Comparison of ENCODE assay signal across 9 cellular contexts in genomic region chr1:78490861-78491310, GRCh38. TPM values are rescaled to one million over a fixed set of nuclear protein-coding genes. Genes with fewer than 3 reads are reported as not detected.
A peak's percentile ranks its signal among the peaks of the same experiment; 100 is the strongest.
DNase-seq lines count a peak whose midpoint lies in the region; ATAC-seq, FAIRE-seq and TF ChIP-seq lines count a peak whose summit lies in the region.
"Had no signal": no experiment of that assay in that cellular context is flagged by ENCODE, and none has a peak within 500 bp of the region (broad histone marks: within the 10 kb centered on the region; RNA-seq: fewer than 3 reads in every experiment).

A gene with protein sequence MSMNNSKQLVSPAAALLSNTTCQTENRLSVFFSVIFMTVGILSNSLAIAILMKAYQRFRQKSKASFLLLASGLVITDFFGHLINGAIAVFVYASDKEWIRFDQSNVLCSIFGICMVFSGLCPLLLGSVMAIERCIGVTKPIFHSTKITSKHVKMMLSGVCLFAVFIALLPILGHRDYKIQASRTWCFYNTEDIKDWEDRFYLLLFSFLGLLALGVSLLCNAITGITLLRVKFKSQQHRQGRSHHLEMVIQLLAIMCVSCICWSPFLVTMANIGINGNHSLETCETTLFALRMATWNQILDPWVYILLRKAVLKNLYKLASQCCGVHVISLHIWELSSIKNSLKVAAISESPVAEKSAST (plus strand): TSS chr1:78490974. CDS start chr1:78492744, 1,770 bp downstream.

- no peaks in the 10 kb centered on the region for H3K79me2 ChIP-seq in mesendoderm (ENCODE audit: control insufficient read depth, insufficient read depth, low read length)

- no peak within 1 kb of the TSS for H4K5ac ChIP-seq in IMR-90 (ENCODE audit: low read depth, low read length)
- H4K5ac ChIP-seq in mesendoderm (ENCODE audit: low read length) = no peak within 1 kb of the TSS

- intact Hi-C loops in IMR-90 (cut with micrococcal nuclease) = loop anchor here (1.0 to 2.0 kb wide), 2 partner anchors 116 to 346 kb away; no protein-coding TSS in a partner anchor
- intact Hi-C loops in natural killer cell (cut with micrococcal nuclease) = no loop called here

- TF ChIP-seq RAD21 in A549 (conservative IDR thresholded peaks at IDR 0.05 in 1 of 2, IDR thresholded peaks at IDR 0.05 in 1 of 2) (no peak), IMR-90 (IDR thresholded peaks at IDR 0.05; ENCODE audit: low read length) (no peak)

- TF ChIP-seq POLR2A in A549 (IDR thresholded peaks at IDR 0.05; ENCODE audit: low read length) (no peak), IMR-90 (IDR thresholded peaks at IDR 0.05; ENCODE audit: low read depth, low read length) (no peak)

- in situ Hi-C loops in IMR-90 (cut with MboI; ENCODE audit: low sequenced_read_pairs) = no loop called here

- H3K18ac ChIP-seq in IMR-90 (ENCODE audit: low read depth, low read length) = no peak within 1 kb of the TSS
- no peak within 1 kb of the TSS for H3K18ac ChIP-seq in mesendoderm (ENCODE audit: low read length)

- H3K4me3 ChIP-seq in A549 (peak within 1 kb of the TSS; percentile 24), IMR-90 (ENCODE audit: insufficient read depth, low read depth, low read length) (peak within 1 kb of the TSS; percentile 61), duodenal mucosa (ENCODE audit: low read depth in 1 of 2, low read length in 2 of 2) (peak within 1 kb of the TSS; percentile 22 to 61), mesendoderm (ENCODE audit: low read length) (peak within 1 kb of the TSS; percentile 32)

- WGBS in A549 (ENCODE audit: missing lambda C conversion rate) = 0% methylated on average over 4 of the region's 39 CpGs
- WGBS in IMR-90 (ENCODE audit: extremely low coverage in 2 of 2, insufficient read length in 1 of 2), 2 experiments = 1% methylated on average over 23 of the region's 39 CpGs; no CpG with 5 or more reads in 1 of the 2 experiments
- WGBS in mesendoderm (ENCODE audit: extremely low coverage, insufficient coverage, low lambda C conversion rate) = no CpG with 5 or more reads among the region's 39 CpGs

- H3K27me3 ChIP-seq in IMR-90 (ENCODE audit: control insufficient read depth, insufficient read depth, low read length) (no peaks in the 10 kb centered on the region), duodenal mucosa (ENCODE audit: control insufficient read depth in 1 of 2, insufficient read depth in 2 of 2, low read length in 2 of 2) (peaks cover 2 to 10% of the 10 kb centered on the region in 2 donors), mesendoderm (ENCODE audit: insufficient read depth, low read length, poor library complexity) (peaks cover 4% of the 10 kb centered on the region)

- CTCF ChIA-PET in A549 (lab: Yijun Ruan, JAX) = no interaction called here
- CTCF ChIA-PET in IMR-90 (lab: Yijun Ruan, JAX) = interaction anchor here (0.7 to 1.2 kb wide), 2 partner anchors 10 to 563 kb away, joined by 4 to 5 read pairs; no protein-coding TSS in a partner anchor

- DNase-seq in A549 (ENCODE audit: low read depth in 1 of 2, low spot score in 1 of 2) (no peak), IMR-90 (peak; percentile 36), mesendoderm (peak; percentile 40), natural killer cell (no peak)
- no peak for DNase-seq in activated effector memory CD4-positive, alpha-beta T cell treated with anti-CD3 and anti-CD28 coated beads, Interleukin-2, amount 50 U/mL, for 16 hours
- DNase-seq: T-cell had no signal

- peak within 1 kb of the TSS; percentile 90 for H2AFZ ChIP-seq in IMR-90 (replicated peaks; ENCODE audit: low read length, poor library complexity)

- no TSS peak for BruUV-seq in IMR-90 (replicated peaks; lab: Mats Ljungman, UMichigan)

- peak within 1 kb of the TSS; percentile 26 for H2BK5ac ChIP-seq in IMR-90 (ENCODE audit: low read depth, low read length, poor library complexity, severe bottlenecking)
- no peak within 1 kb of the TSS for H2BK5ac ChIP-seq in mesendoderm (ENCODE audit: low read length)

- H2AK5ac ChIP-seq in IMR-90 (ENCODE audit: low read depth, low read length) (no peak within 1 kb of the TSS), mesendoderm (ENCODE audit: low read length) (no peak within 1 kb of the TSS)

- peaks cover 8% of the 10 kb centered on the region for H3K9me1 ChIP-seq in IMR-90 (ENCODE audit: insufficient read depth, low read length)

- H3K27ac Mint-ChIP-seq in natural killer cell = no peak within 1 kb of the TSS
- H3K27ac Mint-ChIP-seq: T-cell had no signal

- H3K4me2 ChIP-seq in A549 (peak within 1 kb of the TSS; percentile 68), IMR-90 (ENCODE audit: low read depth, low read length) (peak within 1 kb of the TSS; percentile 70), mesendoderm (ENCODE audit: low read length) (peak within 1 kb of the TSS; percentile 85)

- H4K8ac ChIP-seq in IMR-90 (ENCODE audit: low read depth in 2 of 2, low read length in 2 of 2) = peak within 1 kb of the TSS in 1 of 2 experiments; percentile 59; a peak in 2 of 4 replicates
- no peak within 1 kb of the TSS for H4K8ac ChIP-seq in mesendoderm (ENCODE audit: low read depth, low read length)

- peak within 1 kb of the TSS; percentile 51 for H2AK9ac ChIP-seq in IMR-90 (replicated peaks; ENCODE audit: low read depth, low read length, poor library complexity)

- no peak for TF ChIP-seq EP300 in A549 (IDR thresholded peaks at IDR 0.05)

- dilution Hi-C loops in IMR-90 (cut with HindIII; ENCODE audit: low sequenced_read_pairs, unreplicated experiment) = no loop called here

- H3K9me3 ChIP-seq in A549 = no peaks in the 10 kb centered on the region
- no peaks in the 10 kb centered on the region for H3K9me3 ChIP-seq in IMR-90 (ENCODE audit: control insufficient read depth, insufficient read depth, low read length)
- H3K9me3 ChIP-seq in duodenal mucosa (ENCODE audit: control insufficient read depth in 1 of 2, low read length in 2 of 2) = no peaks in the 10 kb centered on the region

- H3K27ac ChIP-seq in A549 (no peak within 1 kb of the TSS), IMR-90 (ENCODE audit: insufficient read depth, low read length) (peak within 1 kb of the TSS; percentile 47), duodenal mucosa (ENCODE audit: low read depth, low read length) (no peak within 1 kb of the TSS), mesendoderm (ENCODE audit: low read depth, low read length) (no peak within 1 kb of the TSS)

- H3K4ac ChIP-seq in IMR-90 (ENCODE audit: low read depth, low read length) (peak within 1 kb of the TSS; percentile 58), mesendoderm (ENCODE audit: low read depth, low read length) (no peak within 1 kb of the TSS)

- peaks cover 10% of the 10 kb centered on the region in 2 donors for H3K27me3 Mint-ChIP-seq in natural killer cell (ENCODE audit: low read depth in 2 of 2)

- no peaks in the 10 kb centered on the region for H3K36me3 Mint-ChIP-seq in natural killer cell
- H3K36me3 Mint-ChIP-seq: T-cell had no signal

- H4K20me1 ChIP-seq in IMR-90 (ENCODE audit: insufficient read depth, low read length) = no peaks in the 10 kb centered on the region

- peak within 1 kb of the TSS; percentile 4 for H4K91ac ChIP-seq in IMR-90 (ENCODE audit: insufficient read depth, low read depth, low read length)

- ATAC-seq in A549 = peak; percentile 72 to 75; a peak in 5 of 6 replicates
- peak; percentile 73 for ATAC-seq in IMR-90 (ENCODE audit: low read depth)
- ATAC-seq in natural killer cell = no peak
- no peak for ATAC-seq in GM18520 (IDR thresholded peaks at IDR 0.05; ENCODE audit: unreplicated experiment)
- ATAC-seq in HG03469 (IDR thresholded peaks at IDR 0.05; ENCODE audit: unreplicated experiment) = no peak

- peaks cover 0 to 14% of the 10 kb centered on the region in 2 experiments; a peak in 2 of 4 replicates for H3K79me1 ChIP-seq in IMR-90 (ENCODE audit: low read depth in 1 of 2, low read length in 2 of 2)
- H3K79me1 ChIP-seq in mesendoderm (ENCODE audit: low read length) = no peaks in the 10 kb centered on the region

- H3K14ac ChIP-seq in IMR-90 (replicated peaks; ENCODE audit: low read depth, low read length) = peak within 1 kb of the TSS; percentile 73

- FAIRE-seq in A549 (lab: Jason Lieb, UNC) = no peak

- no peak for TF ChIP-seq CTCF in A549 (IDR thresholded peaks at IDR 0.05)
- TF ChIP-seq CTCF in IMR-90 (conservative IDR thresholded peaks at IDR 0.05; ENCODE audit: low read depth, low read length) = no peak
- TF ChIP-seq CTCF in natural killer cell (IDR thresholded peaks at IDR 0.05) = no peak

- H3K4me1 ChIP-seq in A549 (no peaks in the 10 kb centered on the region), IMR-90 (ENCODE audit: control insufficient read depth, insufficient read depth, low read length) (no peaks in the 10 kb centered on the region; the same call in 1 of the 2 replicates), duodenal mucosa (ENCODE audit: control insufficient read depth in 1 of 2, insufficient read depth in 2 of 2, low read length in 2 of 2) (no peaks in the 10 kb centered on the region), mesendoderm (ENCODE audit: control insufficient read depth, low read depth, low read length) (no peaks in the 10 kb centered on the region)

- no peak within 1 kb of the TSS for H3K4me3 Mint-ChIP-seq in natural killer cell
- H3K4me3 Mint-ChIP-seq: T-cell had no signal

- peak within 1 kb of the TSS; percentile 28; the same call in 1 of the 2 replicates for H2BK20ac ChIP-seq in IMR-90 (ENCODE audit: low read depth, low read length)

- peak within 1 kb of the TSS; percentile 15; the same call in 1 of the 3 replicates for H2BK15ac ChIP-seq in IMR-90 (ENCODE audit: low read depth, low read length)
- H2BK15ac ChIP-seq in mesendoderm (replicated peaks; ENCODE audit: low read depth) = no peak within 1 kb of the TSS

- H3K56ac ChIP-seq in IMR-90 (ENCODE audit: extremely low read depth, insufficient read depth, low read length) (peak within 1 kb of the TSS; percentile 70; the same call in 1 of the 2 replicates), mesendoderm (ENCODE audit: low read length) (peak within 1 kb of the TSS; percentile 71)

- POLR2A ChIA-PET in A549 (lab: Yijun Ruan, JAX) (no interaction called here), IMR-90 (lab: Charles Lee; ENCODE audit: unreplicated experiment) (no interaction called here)

- peaks cover 7% of the 10 kb centered on the region in 2 donors for H3K9me3 Mint-ChIP-seq in natural killer cell

- H3K23ac ChIP-seq in IMR-90 (ENCODE audit: low read depth, low read length) (peak within 1 kb of the TSS; percentile 85), mesendoderm (ENCODE audit: low read length) (no peak within 1 kb of the TSS)

- H3K9ac ChIP-seq in IMR-90 (ENCODE audit: low read depth, low read length) = peak within 1 kb of the TSS; percentile 67
- no peak within 1 kb of the TSS for H3K9ac ChIP-seq in duodenal mucosa (ENCODE audit: low read depth in 1 of 2, low read length in 2 of 2)
- peak within 1 kb of the TSS; percentile 62 for H3K9ac ChIP-seq in mesendoderm (ENCODE audit: low read length)

- no peaks in the 10 kb centered on the region for H3K4me1 Mint-ChIP-seq in natural killer cell

- no peaks in the 10 kb centered on the region for H3K36me3 ChIP-seq in IMR-90 (ENCODE audit: control insufficient read depth, insufficient read depth, low read length)
- no peaks in the 10 kb centered on the region for H3K36me3 ChIP-seq in duodenal mucosa (ENCODE audit: control insufficient read depth in 1 of 2, insufficient read depth in 2 of 2, low read length in 2 of 2)
- H3K36me3 ChIP-seq in mesendoderm (ENCODE audit: control insufficient read depth, insufficient read depth, low read length) = no peaks in the 10 kb centered on the region

- H2BK120ac ChIP-seq in IMR-90 (ENCODE audit: low read depth, low read length) = peak within 1 kb of the TSS; percentile 59
- H2BK120ac ChIP-seq in mesendoderm (ENCODE audit: low read depth, low read length) = no peak within 1 kb of the TSS

RNA-seq across cellular contexts. Expression of the gene that starts here (rescaled TPM):
- polyA plus RNA-seq in A549 (2011; rRNA removed) = not detected in 2 replicates
- not detected in 2 replicates for polyA plus RNA-seq in A549 (2012; cell fraction: cytosol; rRNA removed)
- polyA plus RNA-seq in A549 (2012; cell fraction: nucleus; rRNA removed) = not detected in 2 replicates
- not detected in 3 replicates for polyA plus RNA-seq in A549 (2017; fragmentation: RNase III; extraction: RNeasy Plus Mini Kit Qiagen cat#74134 plus additional on column Dnase treatment)
- not detected in 2 replicates for polyA minus RNA-seq in A549 (2011; rRNA and poly(A)+ RNA removed)
- 5.4 and 8.6 TPM in 2 replicates for total RNA-seq in IMR-90 (2012; rRNA removed)
- polyA plus RNA-seq in IMR-90 (2012; rRNA removed) = 1.1 and 1.7 TPM in 2 replicates
- 0.24 and 0.25 TPM in 2 replicates for polyA plus RNA-seq in IMR-90 (2012; cell fraction: cytosol; rRNA removed)
- 0.21 and 2.1 TPM in 2 replicates for polyA plus RNA-seq in IMR-90 (2012; cell fraction: nucleus; rRNA removed; ENCODE audit: low replicate concordance)
- polyA plus RNA-seq in mesendoderm (2013, experiment 1 of 2) = 0.04 TPM
- polyA plus RNA-seq in mesendoderm (2013, experiment 2 of 2) = 0.03 TPM
- total RNA-seq in natural killer cell = not detected

Comparison
In these comparisons a context has a peak if more than half of its experiments do, and no peak if none do; other contexts are left out.
1. Peak in ATAC-seq, H3K4me3 ChIP-seq and H3K4me2 ChIP-seq in A549; RNA of the gene not detected or under 1 TPM.
2. DNase-seq: peak in IMR-90 (single experiment) and mesendoderm (single experiment); none in A549 (0 of 2), natural killer cell (single experiment) and activated effector memory CD4-positive, alpha-beta T cell treated with anti-CD3 and anti-CD28 coated beads, Interleukin-2, amount 50 U/mL, for 16 hours (single experiment).
3. H3K9ac ChIP-seq: peak in IMR-90 (single experiment) and mesendoderm (single experiment); none in duodenal mucosa (0 of 2).
4. Peak in every context shown above with its lines, with median percentiles within 50 percentile points of each other: H3K4me2 ChIP-seq and H3K4me3 ChIP-seq.